ENCODE assay signal across 8 cellular contexts in the genomic region with DNA sequence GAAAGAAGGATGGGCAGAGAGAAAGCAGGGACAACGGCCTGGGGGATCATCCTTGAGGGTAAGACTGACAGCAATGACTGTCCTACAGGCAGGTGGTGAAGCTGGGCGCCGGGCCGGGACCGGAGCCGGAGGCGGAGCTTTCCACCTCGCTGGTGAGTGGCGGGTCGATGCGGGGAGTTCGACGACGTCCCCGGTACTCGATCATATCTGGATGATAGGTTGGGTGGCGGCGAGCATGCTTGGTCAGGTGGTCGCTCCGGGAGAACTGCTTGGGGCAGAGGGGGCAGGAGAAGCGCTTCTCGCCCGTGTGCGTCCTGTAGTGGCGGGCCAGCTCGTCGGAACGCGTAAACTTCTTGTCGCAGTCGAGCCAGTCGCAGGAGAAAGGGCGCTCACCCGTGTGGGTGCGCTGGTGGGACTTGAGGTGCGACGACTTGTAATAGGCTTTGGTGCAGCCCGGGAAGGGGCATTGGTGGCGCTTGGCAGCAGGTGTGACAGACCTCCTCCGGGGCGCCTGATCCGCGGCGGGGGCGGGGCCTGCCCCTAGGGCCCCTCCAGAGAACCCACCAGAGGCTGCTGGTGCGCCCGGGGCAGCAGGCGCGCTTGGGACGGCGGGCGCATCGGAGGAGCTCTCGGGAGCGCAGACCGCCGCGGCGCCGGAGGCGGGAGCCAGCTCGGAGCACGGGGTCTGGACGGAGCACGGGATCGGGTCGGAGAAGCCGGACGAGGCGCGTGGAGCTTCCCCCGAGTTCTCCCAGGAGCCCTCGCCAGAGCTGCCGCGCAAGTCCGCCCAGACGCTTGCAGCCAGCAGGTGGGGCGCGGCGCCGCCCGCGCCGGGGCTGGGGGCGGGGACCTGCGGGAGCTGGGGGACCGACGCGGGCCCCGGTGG. TPM values are rescaled to one million over a fixed set of nuclear protein-coding genes. Genes with fewer than 3 reads are reported as not detected.
DNase-seq lines count a peak whose midpoint lies in the region; ATAC-seq lines count a peak whose summit lies in the region.
"Had no signal": no experiment of that assay in that cellular context is flagged by ENCODE, and none has a peak within 500 bp of the region (broad histone marks: within the 10 kb centered on the region; RNA-seq: fewer than 3 reads in every experiment).

No MANE protein-coding gene starts in this region.

- ATAC-seq in GM19397 (IDR thresholded peaks at IDR 0.05; ENCODE audit: unreplicated experiment), result peak; percentile 56
- no peak for ATAC-seq in HG03565 (IDR thresholded peaks at IDR 0.05; ENCODE audit: unreplicated experiment)

- DNase-seq in NCI-H2227 (lab: John Stamatoyannopoulos, UW; ENCODE audit: unreplicated experiment) (peak; percentile 81), cerebellum (ENCODE audit: low spot score) (no peak)
- peak; percentile 33 for DNase-seq in activated naive CD4-positive, alpha-beta T cell treated with Interleukin-2 at 50 U/mL for 16 hours
- DNase-seq in stimulated activated CD4-positive, alpha-beta T cell treated with anti-CD3 and anti-CD28 coated beads, Interleukin-2, amount 100 ng/mL, for 4 hours (ENCODE audit: low read depth), result peak; percentile 16

- peaks cover 10% of the 10 kb centered on the region for H3K9me3 ChIP-seq in iPS-18c (ENCODE audit: control insufficient read depth, insufficient read depth, low read length)

- H3K4me3 ChIP-seq in iPS-18c (ENCODE audit: insufficient read depth, low read depth, low read length), result peak overlapping the region; percentile 52

RNA-seq across cellular contexts. Expression of gene KLF14, which starts 0.8 kb away (rescaled TPM):
- total RNA-seq in cerebellum, result not detected
- total RNA-seq: activated CD8-positive, alpha-beta memory T cell treated with anti-CD3 and anti-CD28 coated beads for 36 hours had no signal

RNA-seq across cellular contexts. Expression of gene TSGA13, which starts 46.9 kb away (rescaled TPM):
- total RNA-seq in cerebellum, result not detected
- total RNA-seq: activated CD8-positive, alpha-beta memory T cell treated with anti-CD3 and anti-CD28 coated beads for 36 hours had no signal
